In the genomic region with DNA sequence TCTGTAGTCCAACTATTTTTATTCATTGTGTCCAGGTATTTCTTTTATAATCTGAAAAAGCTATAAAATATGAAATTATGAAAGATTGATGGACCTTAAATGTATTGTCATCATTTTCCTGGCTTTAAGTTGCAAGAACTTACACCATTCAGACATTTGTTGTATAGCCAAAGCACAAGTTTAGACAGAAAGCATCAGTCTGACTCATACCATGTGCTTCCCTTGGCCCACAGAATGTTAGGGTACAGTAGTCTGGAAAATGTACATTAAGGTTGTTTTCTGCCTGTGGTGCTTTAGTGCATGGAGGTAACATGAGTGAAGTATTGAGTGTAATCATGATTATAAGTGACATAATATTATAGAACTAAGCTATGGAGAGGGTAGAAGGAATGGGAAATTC, we compare ENCODE assay signal across 27 cellular contexts.
"Had no signal": no experiment of that assay in that cellular context is flagged by ENCODE, and none has a peak within 500 bp of the region (broad histone marks: within the 10 kb centered on the region; RNA-seq: fewer than 3 reads in every experiment).

No MANE protein-coding gene starts in this region.

- H3K4me1 ChIP-seq: left ventricle myocardium inferior, pancreas, prostate gland, suprapubic skin, tibial artery, upper lobe of right lung had no signal

- H3K27ac ChIP-seq: left ventricle myocardium inferior, pancreas, prostate gland, skin epidermis, suprapubic skin, thoracic aorta, tibial artery, upper lobe of right lung had no signal

- ATAC-seq: mucosa of descending colon; naive thymus-derived CD4-positive, alpha-beta T cell; pancreas; right cardiac atrium; sciatic nerve; upper lobe of right lung had no signal

- FAIRE-seq: islet of Langerhans, pancreas, urothelium cell line had no signal

- H3K4me3 ChIP-seq: left ventricle myocardium inferior, lung, mucosa of descending colon, pancreas, prostate gland, skin epidermis, suprapubic skin, thoracic aorta, tibial artery, upper lobe of right lung had no signal

- H3K9me3 ChIP-seq: mucosa of descending colon, pancreas, prostate gland, suprapubic skin, thoracic aorta, upper lobe of right lung had no signal

- DNase-seq: hypothalamus; immature natural killer cell; left ventricle myocardium inferior; midbrain; mucosa of descending colon; naive thymus-derived CD4-positive, alpha-beta T cell; nucleus accumbens; pancreas; posterior cingulate gyrus; retina; right cardiac atrium; stimulated activated CD4-positive, alpha-beta T cell treated with anti-CD3 and anti-CD28 coated beads, Interleukin-12 subunit alpha, Interleukin-12 subunit beta, amount 100 ng/mL, for 4 hours; stimulated activated CD4-positive, alpha-beta T cell treated with anti-CD3 and anti-CD28 coated beads, Interleukin-15, amount 100 ng/mL, for 24 hours; stimulated activated CD4-positive, alpha-beta T cell treated with anti-CD3 and anti-CD28 coated beads, Interleukin-2, amount 100 ng/mL, for 24 hours; stimulated activated CD4-positive, alpha-beta T cell treated with anti-CD3 and anti-CD28 coated beads, Interleukin-4, amount 100 ng/mL, for 1 hour; stimulated activated naive CD4-positive, alpha-beta T cell; tibial artery; trophoblast cell; upper lobe of right lung had no signal

- H3K36me3 ChIP-seq: left ventricle myocardium inferior, pancreas, prostate gland, suprapubic skin, thoracic aorta, tibial artery, upper lobe of right lung had no signal

- H3K27me3 ChIP-seq: pancreas, suprapubic skin, tibial artery, upper lobe of right lung had no signal
